ENCODE assay signal across 9 cellular contexts in the genomic region with DNA sequence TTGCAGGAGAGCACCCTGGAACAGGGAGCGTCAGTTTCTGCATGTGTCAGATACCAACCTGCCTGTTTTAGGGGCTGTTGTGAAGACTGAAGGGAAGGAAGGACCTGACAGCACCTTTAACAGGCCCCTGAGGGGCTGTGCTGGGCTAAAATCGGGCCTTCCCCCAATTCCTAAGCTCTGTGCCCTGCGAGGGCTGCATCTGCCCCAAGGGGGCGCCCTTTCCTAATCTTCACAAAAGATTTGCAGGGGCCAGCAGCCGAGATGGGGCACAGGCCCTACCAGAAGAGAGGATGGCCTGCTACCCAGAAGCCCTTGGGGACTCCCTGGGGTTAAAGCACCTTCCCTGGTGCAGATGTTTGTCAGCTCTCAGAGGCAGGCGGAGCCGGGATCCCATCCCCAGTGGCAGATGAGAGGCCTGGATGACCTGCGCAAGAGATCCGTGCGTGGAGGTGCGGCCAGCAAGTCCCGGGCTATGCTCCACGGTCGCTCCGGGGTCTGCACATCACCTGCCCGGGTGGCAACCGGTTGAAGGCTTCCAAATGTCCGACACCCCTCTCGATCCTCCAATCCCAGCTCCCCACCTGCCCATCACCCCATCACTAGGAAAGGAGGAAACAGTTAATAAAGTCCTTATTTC. TPM values are rescaled to one million over a fixed set of nuclear protein-coding genes. Genes with fewer than 3 reads are reported as not detected.
A peak's percentile ranks its signal among the peaks of the same experiment; 100 is the strongest.
DNase-seq lines count a peak whose midpoint lies in the region; ATAC-seq, FAIRE-seq and TF ChIP-seq lines count a peak whose summit lies in the region.
"Had no signal": no experiment of that assay in that cellular context is flagged by ENCODE, and none has a peak within 500 bp of the region (broad histone marks: within the 10 kb centered on the region; RNA-seq: fewer than 3 reads in every experiment).

No MANE protein-coding gene starts in this region.

- no peak overlapping the region for H3K27ac Mint-ChIP-seq in type B pancreatic cell

- H3K9me3 Mint-ChIP-seq in type B pancreatic cell, result no peaks in the 10 kb centered on the region

- H4K20me1 ChIP-seq in DND-41 (ENCODE audit: insufficient read depth, low read length) (peaks cover 3% of the 10 kb centered on the region; the same call in 1 of the 2 replicates), K562 (replicated peaks; ENCODE audit: control insufficient read depth, insufficient read depth, low read length) (peaks cover 14% of the 10 kb centered on the region), HepG2 (ENCODE audit: insufficient read depth, low read length) (no peaks in the 10 kb centered on the region)

- FAIRE-seq in K562 (lab: Jason Lieb, UNC) (peak; percentile 69), HepG2 (lab: Jason Lieb, UNC) (no peak)

- no peaks in the 10 kb centered on the region for H3K4me1 ChIP-seq in DND-41 (ENCODE audit: insufficient read depth, low read length)
- peaks cover 0 to 7% of the 10 kb centered on the region in 2 experiments; a peak in 2 of 5 replicates for H3K4me1 ChIP-seq in K562 (replicated peaks in 1 of 2; ENCODE audit: control insufficient read depth in 2 of 2, insufficient read depth in 2 of 2, low read length in 2 of 2)
- H3K4me1 ChIP-seq in HepG2 (ENCODE audit: insufficient read depth, low read length), result no peaks in the 10 kb centered on the region

- no TSS peak for BruUV-seq in K562 (replicated peaks; lab: Mats Ljungman, UMichigan)
- no TSS peak for BruUV-seq in HepG2 (replicated peaks; lab: Mats Ljungman, UMichigan)

- no peak overlapping the region for H3K9ac ChIP-seq in DND-41 (ENCODE audit: low read depth, low read length)
- H3K9ac ChIP-seq in K562 (ENCODE audit: insufficient read depth in 1 of 2, low read depth in 2 of 2, low read length in 2 of 2), result no peak overlapping the region
- no peak overlapping the region for H3K9ac ChIP-seq in HepG2 (ENCODE audit: insufficient read depth, low read depth, low read length)

- CTCF ChIA-PET in K562 (lab: Yijun Ruan, JAX; ENCODE audit: low intra/inter-chr PET ratio), result interaction anchor here (0.6 to 2.4 kb wide), 4 partner anchors 12 to 1636 kb away, joined by 3 to 7 read pairs (median 4); no protein-coding TSS in a partner anchor
- CTCF ChIA-PET in HepG2 (lab: Yijun Ruan, JAX; ENCODE audit: low intra/inter-chr PET ratio, low total read pairs), result interaction anchor here (1.3 to 2.3 kb wide), 2 partner anchors 30 to 114 kb away, joined by 7 to 34 read pairs; no protein-coding TSS in a partner anchor

- H3K4me3 Mint-ChIP-seq in type B pancreatic cell, result no peak overlapping the region

- peak; percentile 74 for ATAC-seq in DND-41 (ENCODE audit: insufficient read depth, low read depth)
- peak; percentile 97 for ATAC-seq in K562
- ATAC-seq in HepG2, result peak; percentile 87
- ATAC-seq in GM18519 (IDR thresholded peaks at IDR 0.05; ENCODE audit: low FRiP score, unreplicated experiment), result no peak
- no peak for ATAC-seq in HG03439 (IDR thresholded peaks at IDR 0.05; ENCODE audit: unreplicated experiment)

- WGBS in K562 (ENCODE audit: insufficient coverage, low coverage, missing lambda C conversion rate), result 17% methylated on average over 18 of the region's 19 CpGs
- 54% methylated on average over 13 of the region's 19 CpGs for WGBS in HepG2 (ENCODE audit: low lambda C conversion rate)

- in situ Hi-C loops in K562 (cut with MboI), result no loop called here
- in situ Hi-C loops in HepG2 (cut with HindIII; ENCODE audit: extremely low pct_ligation_motif_present, low pct_unique_long_range_greater_than_20kb), result no loop called here

- no peaks in the 10 kb centered on the region for H3K9me3 ChIP-seq in DND-41 (ENCODE audit: insufficient read depth, low read length, severe bottlenecking)
- no peaks in the 10 kb centered on the region for H3K9me3 ChIP-seq in K562 (replicated peaks; ENCODE audit: control insufficient read depth, insufficient read depth, low read depth, low read length)
- H3K9me3 ChIP-seq in HepG2 (ENCODE audit: low read length), result no peaks in the 10 kb centered on the region

- no peak overlapping the region for H3K27ac ChIP-seq in DND-41 (ENCODE audit: low read length)
- no peak overlapping the region for H3K27ac ChIP-seq in K562 (ENCODE audit: extremely low read depth, low read depth, low read length)
- H3K27ac ChIP-seq in HepG2 (ENCODE audit: extremely low read length, insufficient read depth, low read length), result no peak overlapping the region

- H3K27me3 ChIP-seq in DND-41 (ENCODE audit: insufficient read depth, low read length, poor library complexity) (peaks cover 3% of the 10 kb centered on the region), K562 (ENCODE audit: control insufficient read depth in 2 of 2, insufficient read depth in 2 of 2, low read length in 2 of 2) (peaks cover 7 to 75% of the 10 kb centered on the region in 2 experiments; a peak in 4 of 5 replicates), HepG2 (ENCODE audit: control insufficient read depth in 1 of 2, insufficient read depth in 2 of 2, low read length in 2 of 2) (peaks cover 4 to 34% of the 10 kb centered on the region in 2 experiments; a peak in 3 of 5 replicates)

- TF ChIP-seq CTCF in DND-41 (IDR thresholded peaks at IDR 0.05; ENCODE audit: borderline replicate concordance, extremely low read depth, low read length, poor library complexity, severe bottlenecking), result peak; percentile 79
- TF ChIP-seq CTCF in K562 (IDR thresholded peaks at IDR 0.05 in 2 of 3, conservative IDR thresholded peaks at IDR 0.05 in 1 of 3; ENCODE audit: insufficient read depth in 2 of 3, low read depth in 1 of 3, low read length in 3 of 3), result peak; percentile 81 to 88 (median 82)
- peak; percentile 87 for TF ChIP-seq CTCF in HepG2 (CRISPR knock-in tag; IDR thresholded peaks at IDR 0.05)
- TF ChIP-seq CTCF in type B pancreatic cell (conservative IDR thresholded peaks at IDR 0.05), result peak; percentile 82

- H3K79me2 ChIP-seq in DND-41 (ENCODE audit: insufficient read depth, low read length), result no peaks in the 10 kb centered on the region
- H3K79me2 ChIP-seq in K562 (ENCODE audit: control insufficient read depth, insufficient read depth, low read length), result no peaks in the 10 kb centered on the region
- no peaks in the 10 kb centered on the region for H3K79me2 ChIP-seq in HepG2 (ENCODE audit: insufficient read depth, low read length)

- H3K4me2 ChIP-seq in DND-41 (ENCODE audit: insufficient read depth, low read length), result no peak overlapping the region
- no peak overlapping the region for H3K4me2 ChIP-seq in K562 (ENCODE audit: insufficient read depth, low read length)
- H3K4me2 ChIP-seq in HepG2 (ENCODE audit: low read depth, low read length), result no peak overlapping the region

- TF ChIP-seq EP300 in K562 (IDR thresholded peaks at IDR 0.05; ENCODE audit: low read length) (no peak), HepG2 (IDR thresholded peaks at IDR 0.05; ENCODE audit: low read depth in 2 of 2, low read length in 2 of 2) (no peak), HepG2 (CRISPR knock-in tag; IDR thresholded peaks at IDR 0.05; ENCODE audit: borderline replicate concordance) (no peak)

- intact Hi-C loops in K562 (cut with micrococcal nuclease), result loop anchor here (1.0 kb wide), 1 partner anchor 30 kb away; no protein-coding TSS in a partner anchor
- intact Hi-C loops in HepG2 (cut with micrococcal nuclease; ENCODE audit: unreplicated experiment), result loop anchor here (1.0 kb wide), 1 partner anchor 31 kb away; no protein-coding TSS in a partner anchor

- peaks cover 4% of the 10 kb centered on the region for H3K9me1 ChIP-seq in K562 (ENCODE audit: control insufficient read depth, insufficient read depth, low read length)

- H3K4me3 ChIP-seq in DND-41 (ENCODE audit: low read depth in 1 of 2, low read length in 2 of 2), result no peak overlapping the region
- no peak overlapping the region for H3K4me3 ChIP-seq in K562
- H3K4me3 ChIP-seq in HepG2 (replicated peaks in 1 of 3; ENCODE audit: insufficient read depth in 1 of 3, low read depth in 2 of 3, low read length in 3 of 3), result no peak overlapping the region

- H3K36me3 ChIP-seq in DND-41 (ENCODE audit: insufficient read depth, low read length) (no peaks in the 10 kb centered on the region), K562 (ENCODE audit: control insufficient read depth, insufficient read depth, low read length) (no peaks in the 10 kb centered on the region), HepG2 (replicated peaks in 1 of 2; ENCODE audit: control insufficient read depth in 1 of 2, insufficient read depth in 2 of 2, low read length in 2 of 2) (no peaks in the 10 kb centered on the region)

- TF ChIP-seq POLR2A in K562 (conservative IDR thresholded peaks at IDR 0.05) (no peak), HepG2 (IDR thresholded peaks at IDR 0.05; ENCODE audit: insufficient read depth in 1 of 2, low read depth in 2 of 2, low read length in 2 of 2) (no peak)

- POLR2A ChIA-PET in K562 (lab: Yijun Ruan, JAX) (interaction anchor here (0.6 to 1.5 kb wide), 2 partner anchors 13 to 78 kb away, joined by 3 to 7 read pairs; no protein-coding TSS in a partner anchor), HepG2 (lab: Yijun Ruan, JAX) (interaction anchor here (1.3 kb wide), 1 partner anchor 30 kb away, joined by 4 read pairs; no protein-coding TSS in a partner anchor)

- H3K36me3 Mint-ChIP-seq in type B pancreatic cell, result no peaks in the 10 kb centered on the region

- peaks cover 61% of the 10 kb centered on the region for H3K27me3 Mint-ChIP-seq in type B pancreatic cell

- peaks cover 9% of the 10 kb centered on the region for H3K4me1 Mint-ChIP-seq in type B pancreatic cell (ENCODE audit: unreplicated experiment)

- DNase-seq in DND-41 (peak; percentile 62), HK-2 (ENCODE audit: unreplicated experiment) (peak; percentile 37), RKO (ENCODE audit: low spot score) (peak; percentile 46), K562 (ENCODE audit: extremely low read depth in 1 of 4, low spot score in 3 of 4) (peak; percentile 73 to 81 (median 76)), HepG2 (ENCODE audit: low spot score) (peak; percentile 31), type B pancreatic cell (ENCODE audit: extremely low spot score, unreplicated experiment) (no peak)

- H2AFZ ChIP-seq in DND-41 (ENCODE audit: low read depth, low read length), result no peak overlapping the region; the same call in 1 of the 2 replicates
- no peak overlapping the region for H2AFZ ChIP-seq in K562 (ENCODE audit: low read depth, low read length)
- H2AFZ ChIP-seq in HepG2 (ENCODE audit: low read length), result no peak overlapping the region

- peak; percentile 45 to 68 for TF ChIP-seq RAD21 in K562 (CRISPR knock-in tag; conservative IDR thresholded peaks at IDR 0.05 in 1 of 2, IDR thresholded peaks at IDR 0.05 in 1 of 2)
- peak; percentile 76 for TF ChIP-seq RAD21 in HepG2 (CRISPR knock-in tag; IDR thresholded peaks at IDR 0.05)

RNA-seq across cellular contexts. Expression of a gene that starts 53.6 kb away (rescaled TPM):
- not detected in 2 replicates for total RNA-seq in K562 (2011; cell fraction: chromatin; rRNA removed; ENCODE audit: low replicate concordance)
- total RNA-seq in K562 (2011; cell fraction: nucleolus; rRNA removed), result not detected in 2 replicates
- total RNA-seq in K562 (2011; cell fraction: nucleoplasm; rRNA removed), result not detected in 2 replicates
- not detected in 2 replicates for total RNA-seq in K562 (2014; rRNA removed)
- not detected in 2 replicates for total RNA-seq in K562 (2014; rRNA removed; fragmentation: Illumina TruSeq; extraction: Trizol)
- not detected in 2 replicates for total RNA-seq in K562 (2015; rRNA removed; fragmentation: Illumina TruSeq; extraction: Trizol)
- not detected in 2 replicates for total RNA-seq in K562 (2021)
- not detected in 2 replicates for polyA plus RNA-seq in K562 (2011; rRNA removed)
- not detected in 2 replicates for polyA plus RNA-seq in K562 (2011; cell fraction: cytosol; rRNA removed)
- polyA plus RNA-seq in K562 (2011; cell fraction: nucleus; rRNA removed), result not detected in 2 replicates
- polyA plus RNA-seq in K562 (2012), result not detected in 2 replicates
- polyA plus RNA-seq in K562 (2014; fragmentation: Illumina TruSeq; extraction: Trizol), result not detected in 2 replicates
- not detected for polyA plus RNA-seq in K562 (2014; fragmentation: Nextera tagmentation; extraction: Ambion mirVana)
- polyA plus RNA-seq in K562 (2014; rRNA removed), result not detected in 2 replicates
- not detected in 2 replicates for polyA minus RNA-seq in K562 (2011; rRNA and poly(A)+ RNA removed)
- polyA minus RNA-seq in K562 (2011; cell fraction: cytosol; rRNA and poly(A)+ RNA removed), result not detected in 2 replicates
- not detected in 2 replicates for polyA minus RNA-seq in K562 (2011; cell fraction: nucleus; rRNA and poly(A)+ RNA removed)
- total RNA-seq in HepG2 (2016; rRNA removed; fragmentation: Illumina TruSeq; extraction: Trizol), result not detected in 2 replicates
- total RNA-seq in HepG2 (2016; cell fraction: cytosol; rRNA removed; fragmentation: Illumina TruSeq; extraction: Trizol; ENCODE audit: low read depth), result not detected in 2 replicates
- not detected in 2 replicates for total RNA-seq in HepG2 (2016; cell fraction: insoluble cytoplasmic fraction; rRNA removed; fragmentation: Illumina TruSeq; extraction: Trizol)
- not detected in 2 replicates for total RNA-seq in HepG2 (2016; cell fraction: membrane; rRNA removed; fragmentation: Illumina TruSeq; extraction: Trizol)
- not detected in 2 replicates for total RNA-seq in HepG2 (2016; cell fraction: nucleus; rRNA removed; fragmentation: Illumina TruSeq; extraction: Trizol)
- not detected in 2 replicates for polyA plus RNA-seq in HepG2 (2011; rRNA removed)
- not detected in 2 replicates for polyA plus RNA-seq in HepG2 (2011; cell fraction: cytosol; rRNA removed)
- not detected in 2 replicates for polyA plus RNA-seq in HepG2 (2011; cell fraction: nucleus; rRNA removed)
- polyA plus RNA-seq in HepG2 (2012), result not detected in 2 replicates
- not detected in 2 replicates for polyA plus RNA-seq in HepG2 (2016; cell fraction: cytosol; fragmentation: Illumina TruSeq; extraction: Trizol; ENCODE audit: low read depth)
- not detected in 2 replicates for polyA plus RNA-seq in HepG2 (2016; cell fraction: insoluble cytoplasmic fraction; fragmentation: Illumina TruSeq; extraction: Trizol; ENCODE audit: low read depth)
- polyA plus RNA-seq in HepG2 (2016; cell fraction: membrane; fragmentation: Illumina TruSeq; extraction: Trizol; ENCODE audit: low read depth), result not detected in 2 replicates
- polyA plus RNA-seq in HepG2 (2016; cell fraction: nucleus; fragmentation: Illumina TruSeq; extraction: Trizol; ENCODE audit: insufficient read depth, low read depth), result not detected in 2 replicates
- 0.33 TPM in 1 of 2 replicates, not detected in the other for polyA minus RNA-seq in HepG2 (2011; rRNA and poly(A)+ RNA removed; ENCODE audit: low replicate concordance)
- polyA minus RNA-seq in HepG2 (2011; cell fraction: cytosol; rRNA and poly(A)+ RNA removed), result not detected in 2 replicates
- not detected in 2 replicates for polyA minus RNA-seq in HepG2 (2011; cell fraction: nucleus; rRNA and poly(A)+ RNA removed)
- total RNA-seq in type B pancreatic cell (ENCODE audit: low replicate concordance), result 13.4 and 22.4 TPM in 2 replicates
- total RNA-seq: skeletal muscle tissue had no signal

Comparison
In these comparisons a context has a peak if more than half of its experiments do, and no peak if none do; other contexts are left out.
1. ATAC-seq: peak in DND-41 (single experiment), K562 (single experiment) and HepG2 (single experiment); none in GM18519 (single experiment) and HG03439 (single experiment).
2. RNA of a gene that starts 53.6 kb away (total RNA-seq): 13.4 to 22.4 TPM in type B pancreatic cell; not detected in HepG2 and not detected in K562; every median in the first group is over 10 times any median in the second.
3. Peak in every context shown above with its lines, with median percentiles within 50 percentile points of each other: CTCF ChIP-seq.